Comparison of ENCODE assay signal across 9 cellular contexts in genomic region chr1:112935474-112936289, GRCh38. TPM values are rescaled to one million over a fixed set of nuclear protein-coding genes. Genes with fewer than 3 reads are reported as not detected.
DNase-seq lines count a peak whose midpoint lies in the region; ATAC-seq, FAIRE-seq and TF ChIP-seq lines count a peak whose summit lies in the region.
"Had no signal": no experiment of that assay in that cellular context is flagged by ENCODE, and none has a peak within 500 bp of the region (broad histone marks: within the 10 kb centered on the region; RNA-seq: fewer than 3 reads in every experiment).

No MANE protein-coding gene starts in this region.

- no peak for TF ChIP-seq CTCF in A673 (conservative IDR thresholded peaks at IDR 0.05; ENCODE audit: low read depth, low read length)

- POLR2A ChIA-PET in A673 (lab: Charles Lee; ENCODE audit: low non-redundant PET) (interaction anchor here (0.6 kb wide), 1 partner anchor 961 kb away, joined by 4 read pairs; no protein-coding TSS in a partner anchor), T-cell (lab: Charles Lee) (no interaction called here)

- DNase-seq in A673 (ENCODE audit: low spot score): peak; percentile 57
- no peak for DNase-seq in H54 (ENCODE audit: insufficient read length, low spot score)
- no peak for DNase-seq in T-cell
- peak; percentile 31 for DNase-seq in fibroblast of gingiva (ENCODE audit: low read depth)
- DNase-seq in DMS53 treated with DMSO at 0.1 percent for 48 hours (lab: John Stamatoyannopoulos, UW; ENCODE audit: unreplicated experiment): no peak
- DNase-seq in NCI-H1694 (lab: John Stamatoyannopoulos, UW): no peak
- no peak for DNase-seq in frontal cortex (ENCODE audit: low spot score in 2 of 2)
- DNase-seq in NCI-H128 (lab: John Stamatoyannopoulos, UW; ENCODE audit: unreplicated experiment): no peak
- DNase-seq: NCI-H1436 had no signal

- peak overlapping the region; percentile 14 for H3K4me3 ChIP-seq in A673 (ENCODE audit: low read depth, low read length, poor library complexity, severe bottlenecking)

- peaks cover 51% of the 10 kb centered on the region for H3K4me1 ChIP-seq in A673 (ENCODE audit: insufficient read depth, low read length, poor library complexity, severe bottlenecking)

- no peak for TF ChIP-seq POLR2A in H54 (IDR thresholded peaks at IDR 0.05; ENCODE audit: low read depth, low read length)

- H3K4me1 Mint-ChIP-seq in T-cell: peaks cover 6 to 29% (median 16%) of the 10 kb centered on the region in 3 donors

- TSS peak; percentile 79 for BruUV-seq in A673 (replicated peaks; lab: Mats Ljungman, UMichigan)

- no peaks in the 10 kb centered on the region for H3K9me3 Mint-ChIP-seq in T-cell

- peak overlapping the region; percentile 30 to 72 for H3K27ac Mint-ChIP-seq in T-cell

- no peaks in the 10 kb centered on the region for H3K27me3 Mint-ChIP-seq in T-cell

- no peak overlapping the region for H3K4me3 Mint-ChIP-seq in T-cell

- H3K9me3 ChIP-seq in A673 (ENCODE audit: low read depth, low read length, poor library complexity, severe bottlenecking): no peaks in the 10 kb centered on the region

- intact Hi-C loops in A673 (cut with micrococcal nuclease; ENCODE audit: unreplicated experiment): no loop called here

- H3K27me3 ChIP-seq in A673 (replicated peaks; ENCODE audit: insufficient read depth, low read depth, low read length, poor library complexity): no peaks in the 10 kb centered on the region

- H3K27ac ChIP-seq in A673 (ENCODE audit: low read depth, low read length, poor library complexity, severe bottlenecking): peak overlapping the region; percentile 84

- CTCF ChIA-PET in A673 (lab: Charles Lee) (interaction anchor here (0.6 to 1.1 kb wide), 3 partner anchors 27 to 319 kb away, joined by 3 to 5 read pairs (median 4); partner anchors contain the start of gene LRIG2), T-cell (lab: Charles Lee) (no interaction called here)

- H3K36me3 Mint-ChIP-seq in T-cell: no peaks in the 10 kb centered on the region

- peak; percentile 68 for FAIRE-seq in H54 (lab: Jason Lieb, UNC)
- no peak for FAIRE-seq in frontal cortex (lab: Jason Lieb, UNC)

- H3K36me3 ChIP-seq in A673 (ENCODE audit: insufficient read depth, low read length, poor library complexity, severe bottlenecking): no peaks in the 10 kb centered on the region

- ATAC-seq in T-cell (replicated peaks in 1 of 4): no peak

RNA-seq across cellular contexts. Expression of gene SLC16A1, which starts 20.3 kb away (rescaled TPM):
- 101 and 112 TPM in 2 replicates for total RNA-seq in A673 (2021)
- 10 to 100 TPM; 13.3 to 23.2 (median 20.3) TPM for total RNA-seq in T-cell
- total RNA-seq in frontal cortex: 60.3 TPM

Comparison
In these comparisons a context has a peak if more than half of its experiments do, and no peak if none do; other contexts are left out.
1. DNase-seq: peak in A673 (single experiment) and fibroblast of gingiva (single experiment); none in H54 (single experiment), T-cell (0 of 34), DMS53 treated with DMSO at 0.1 percent for 48 hours (single experiment), NCI-H1694 (single experiment), frontal cortex (0 of 2) and NCI-H128 (single experiment).